16 cellular contexts compared by ENCODE assay signal in genomic region chr2:177984739-177985138, GRCh38.
DNase-seq lines count a peak whose midpoint lies in the region; ATAC-seq and TF ChIP-seq lines count a peak whose summit lies in the region.
"Had no signal": no experiment of that assay in that cellular context is flagged by ENCODE, and none has a peak within 500 bp of the region (broad histone marks: within the 10 kb centered on the region; RNA-seq: fewer than 3 reads in every experiment).

No MANE protein-coding gene starts in this region.

- in situ Hi-C loops in SK-MEL-5 (cut with HindIII; ENCODE audit: low pct_unique_long_range_greater_than_20kb, low sequenced_read_pairs), result no loop called here

- intact Hi-C loops in mucosa of descending colon (cut with DNase I, micrococcal nuclease), result no loop called here

- H3K36me3 ChIP-seq in mucosa of descending colon (ENCODE audit: low read depth), result no peaks in the 10 kb centered on the region
- H3K36me3 ChIP-seq: ascending aorta, Peyer's patch, thoracic aorta had no signal

- no peaks in the 10 kb centered on the region for H3K9me3 ChIP-seq in mucosa of descending colon
- H3K9me3 ChIP-seq: A549, ascending aorta, Peyer's patch, thoracic aorta had no signal

- peak; percentile 65 for ATAC-seq in mucosa of descending colon
- no peak for ATAC-seq in HG02973 (IDR thresholded peaks at IDR 0.05; ENCODE audit: unreplicated experiment)
- ATAC-seq in HG03139 (IDR thresholded peaks at IDR 0.05; ENCODE audit: unreplicated experiment), result no peak
- ATAC-seq: A549; activated T-helper 17 cell treated with anti-CD3 and anti-CD28 coated beads, Interleukin-2, amount 50 U/mL, for 72 hours had no signal

- DNase-seq in NCI-H2081 (lab: John Stamatoyannopoulos, UW) (peak; percentile 1 to 50), NCI-H2081 treated with DMSO at 0.1 percent for 48 hours (lab: John Stamatoyannopoulos, UW) (no peak), LoVo (ENCODE audit: low spot score) (peak; percentile 10), SK-MEL-5 (ENCODE audit: low read depth, low spot score) (peak; percentile 18), mucosa of descending colon (peak in 1 of 3 donors; percentile 61), OCI-M1 (lab: John Stamatoyannopoulos, UW) (no peak)
- DNase-seq: activated CD4-positive, alpha-beta memory T cell treated with anti-CD3 and anti-CD28 coated beads, Interleukin-2, amount 10 ng/mL, durations not matched to agents 7 days and 5 days; NCI-H146; Peyer's patch; T1000 had no signal

- H3K4me3 ChIP-seq in mucosa of descending colon, result no peak overlapping the region
- H3K4me3 ChIP-seq: A549, ascending aorta, Peyer's patch, thoracic aorta had no signal

- no peak for TF ChIP-seq CTCF in mucosa of descending colon (IDR thresholded peaks at IDR 0.05)

- no peaks in the 10 kb centered on the region for H3K4me1 ChIP-seq in mucosa of descending colon (ENCODE audit: low read depth)
- H3K4me1 ChIP-seq: ascending aorta, Peyer's patch had no signal

Comparison
In these comparisons a context has a peak if more than half of its experiments do, and no peak if none do; other contexts are left out.
1. DNase-seq: peak in NCI-H2081 (2 of 2), LoVo (single experiment) and SK-MEL-5 (single experiment); none in NCI-H2081 treated with DMSO at 0.1 percent for 48 hours (single experiment) and OCI-M1 (single experiment).